37 cellular contexts compared by ENCODE assay signal in genomic region chr12:97948591-97948990, GRCh38.
"Had no signal": no experiment of that assay in that cellular context is flagged by ENCODE, and none has a peak within 500 bp of the region (broad histone marks: within the 10 kb centered on the region; RNA-seq: fewer than 3 reads in every experiment).

No MANE protein-coding gene starts in this region.

- DNase-seq: activated CD4-positive, alpha-beta memory T cell treated with anti-CD3 and anti-CD28 coated beads, Interleukin-2, amount 10 ng/mL, durations not matched to agents 7 days and 5 days; activated CD4-positive, alpha-beta T cell treated with anti-CD3 and anti-CD28 coated beads for 1 hour; activated CD4-positive, alpha-beta T cell treated with anti-CD3 and anti-CD28 coated beads for 36 hours; activated CD4-positive, alpha-beta T cell treated with anti-CD3 and anti-CD28 coated beads for 48 hours; activated CD4-positive, alpha-beta T cell treated with anti-CD3 and anti-CD28 coated beads, Interleukin-2, amount 10 ng/mL, durations not matched to agents 7 days and 5 days; activated CD4-positive, alpha-beta T cell treated with anti-CD3 and anti-CD28 coated beads, Interleukin-2, amount 50 U/mL, for 48 hours; activated CD4-positive, CD25-positive, alpha-beta regulatory T cell; activated CD8-positive, alpha-beta memory T cell treated with anti-CD3 and anti-CD28 coated beads for 24 hours; activated CD8-positive, alpha-beta memory T cell treated with anti-CD3 and anti-CD28 coated beads, Interleukin-2, amount 10 ng/mL, durations not matched to agents 7 days and 5 days; activated CD8-positive, alpha-beta memory T cell treated with anti-CD3 and anti-CD28 coated beads, Interleukin-2, amount 50 U/mL, for 48 hours; activated CD8-positive, alpha-beta T cell treated with anti-CD3 and anti-CD28 coated beads, Interleukin-2, amount 10 ng/mL, durations not matched to agents 7 days and 5 days; activated effector memory CD4-positive, alpha-beta T cell treated with Interleukin-2 at 50 U/mL for 16 hours; activated gamma-delta T cell; activated naive CD4-positive, alpha-beta T cell treated with anti-CD3 and anti-CD28 coated beads, Interleukin-2, amount 10 ng/mL, durations not matched to agents 7 days and 5 days; activated naive CD4-positive, alpha-beta T cell treated with Interleukin-2 at 50 U/mL for 16 hours; activated naive CD8-positive, alpha-beta T cell treated with anti-CD3 and anti-CD28 coated beads, Interleukin-2, amount 10 ng/mL, durations not matched to agents 7 days and 5 days; activated naive CD8-positive, alpha-beta T cell treated with anti-CD3 and anti-CD28 coated beads, Interleukin-2, amount 50 U/mL, for 24 hours; activated T-cell treated with anti-CD3 and anti-CD28 coated beads, Interleukin-2, amount 50 U/mL, for 24 hours; activated T-cell treated with anti-CD3 and anti-CD28 coated beads, Interleukin-2, amount 50 U/mL, for 48 hours; amygdala; anterior cingulate cortex; caudate nucleus; cerebellar nuclear complex; T-helper 1 cell; T-helper 2 cell; T-helper 9 cell had no signal

- ATAC-seq: activated CD4-positive, alpha-beta T cell treated with anti-CD3 and anti-CD28 coated beads for 36 hours; activated CD4-positive, CD25-positive, alpha-beta regulatory T cell treated with anti-CD3 and anti-CD28 coated beads, Interleukin-2, amount 50 U/mL, for 24 hours; activated CD8-positive, alpha-beta memory T cell treated with anti-CD3 and anti-CD28 coated beads, Interleukin-2, amount 10 ng/mL, durations not matched to agents 7 days and 5 days; activated CD8-positive, alpha-beta T cell treated with anti-CD3 and anti-CD28 coated beads, Interleukin-2, amount 10 ng/mL, durations not matched to agents 7 days and 5 days; activated naive CD8-positive, alpha-beta T cell treated with anti-CD3 and anti-CD28 coated beads, Interleukin-2, amount 50 U/mL, for 24 hours had no signal

- H3K4me3 Mint-ChIP-seq: activated CD4-positive, alpha-beta memory T cell treated with anti-CD3 and anti-CD28 coated beads, Interleukin-2, amount 10 ng/mL, durations not matched to agents 7 days and 5 days; activated CD4-positive, alpha-beta T cell treated with anti-CD3 and anti-CD28 coated beads for 36 hours; activated CD4-positive, alpha-beta T cell treated with anti-CD3 and anti-CD28 coated beads, Interleukin-2, amount 10 ng/mL, durations not matched to agents 7 days and 5 days; activated CD8-positive, alpha-beta memory T cell treated with anti-CD3 and anti-CD28 coated beads, Interleukin-2, amount 10 ng/mL, durations not matched to agents 7 days and 5 days; activated CD8-positive, alpha-beta T cell treated with anti-CD3 and anti-CD28 coated beads, Interleukin-2, amount 10 ng/mL, durations not matched to agents 7 days and 5 days; activated naive CD4-positive, alpha-beta T cell treated with anti-CD3 and anti-CD28 coated beads, Interleukin-2, amount 10 ng/mL, durations not matched to agents 7 days and 5 days; activated naive CD4-positive, alpha-beta T cell treated with anti-CD3 and anti-CD28 coated beads, Interleukin-2, amount 50 U/mL, for 24 hours; activated naive CD8-positive, alpha-beta T cell; activated naive CD8-positive, alpha-beta T cell treated with anti-CD3 and anti-CD28 coated beads, Interleukin-2, amount 10 ng/mL, durations not matched to agents 7 days and 5 days; activated naive CD8-positive, alpha-beta T cell treated with anti-CD3 and anti-CD28 coated beads, Interleukin-2, amount 50 U/mL, for 24 hours; activated T-cell treated with anti-CD3 and anti-CD28 coated beads, Interleukin-2, amount 50 U/mL, for 24 hours; brain; central memory CD8-positive, alpha-beta T cell; T-helper 1 cell treated with Interleukin-12 subunit alpha and Interleukin-12 subunit beta and Interleukin-4 antibody, amounts not matched to agents 30 μg/mL and 1 μg/mL, for 36 hours; T-helper 2 cell treated with Interferon-gamma antibody and Interleukin-4, amounts not matched to agents 5 μg/mL and 100 μg/mL, for 36 hours had no signal

- H3K4me1 Mint-ChIP-seq: activated CD4-positive, alpha-beta memory T cell treated with anti-CD3 and anti-CD28 coated beads, Interleukin-2, amount 10 ng/mL, durations not matched to agents 7 days and 5 days; activated CD4-positive, alpha-beta T cell treated with anti-CD3 and anti-CD28 coated beads for 36 hours; activated CD4-positive, alpha-beta T cell treated with anti-CD3 and anti-CD28 coated beads, Interleukin-2, amount 10 ng/mL, durations not matched to agents 7 days and 5 days; activated CD8-positive, alpha-beta memory T cell treated with anti-CD3 and anti-CD28 coated beads, Interleukin-2, amount 10 ng/mL, durations not matched to agents 7 days and 5 days; activated naive CD4-positive, alpha-beta T cell treated with anti-CD3 and anti-CD28 coated beads, Interleukin-2, amount 10 ng/mL, durations not matched to agents 7 days and 5 days; activated naive CD4-positive, alpha-beta T cell treated with anti-CD3 and anti-CD28 coated beads, Interleukin-2, amount 50 U/mL, for 24 hours; activated naive CD8-positive, alpha-beta T cell treated with anti-CD3 and anti-CD28 coated beads, Interleukin-2, amount 10 ng/mL, durations not matched to agents 7 days and 5 days; activated naive CD8-positive, alpha-beta T cell treated with anti-CD3 and anti-CD28 coated beads, Interleukin-2, amount 50 U/mL, for 24 hours; brain; central memory CD8-positive, alpha-beta T cell had no signal

- H3K27me3 ChIP-seq: ascending aorta, cardiac muscle cell had no signal

- H3K27ac ChIP-seq: ascending aorta, cardiac muscle cell, VCaP had no signal

- H3K36me3 Mint-ChIP-seq: activated CD8-positive, alpha-beta memory T cell treated with anti-CD3 and anti-CD28 coated beads, Interleukin-2, amount 10 ng/mL, durations not matched to agents 7 days and 5 days; activated naive CD4-positive, alpha-beta T cell treated with anti-CD3 and anti-CD28 coated beads, Interleukin-2, amount 10 ng/mL, durations not matched to agents 7 days and 5 days; activated naive CD8-positive, alpha-beta T cell; activated naive CD8-positive, alpha-beta T cell treated with anti-CD3 and anti-CD28 coated beads, Interleukin-2, amount 10 ng/mL, durations not matched to agents 7 days and 5 days; brain had no signal

- H3K27ac Mint-ChIP-seq: activated CD4-positive, alpha-beta memory T cell treated with anti-CD3 and anti-CD28 coated beads, Interleukin-2, amount 10 ng/mL, durations not matched to agents 7 days and 5 days; activated CD4-positive, alpha-beta T cell treated with anti-CD3 and anti-CD28 coated beads for 36 hours; activated CD4-positive, alpha-beta T cell treated with anti-CD3 and anti-CD28 coated beads, Interleukin-2, amount 10 ng/mL, durations not matched to agents 7 days and 5 days; activated CD8-positive, alpha-beta memory T cell treated with anti-CD3 and anti-CD28 coated beads, Interleukin-2, amount 10 ng/mL, durations not matched to agents 7 days and 5 days; activated CD8-positive, alpha-beta T cell treated with anti-CD3 and anti-CD28 coated beads, Interleukin-2, amount 10 ng/mL, durations not matched to agents 7 days and 5 days; activated naive CD4-positive, alpha-beta T cell treated with anti-CD3 and anti-CD28 coated beads, Interleukin-2, amount 10 ng/mL, durations not matched to agents 7 days and 5 days; activated naive CD4-positive, alpha-beta T cell treated with anti-CD3 and anti-CD28 coated beads, Interleukin-2, amount 50 U/mL, for 24 hours; activated naive CD8-positive, alpha-beta T cell; activated naive CD8-positive, alpha-beta T cell treated with anti-CD3 and anti-CD28 coated beads, Interleukin-2, amount 10 ng/mL, durations not matched to agents 7 days and 5 days; activated naive CD8-positive, alpha-beta T cell treated with anti-CD3 and anti-CD28 coated beads, Interleukin-2, amount 50 U/mL, for 24 hours; activated T-cell treated with anti-CD3 and anti-CD28 coated beads, Interleukin-2, amount 50 U/mL, for 24 hours; activated T-helper 2 cell treated with anti-CD3 and anti-CD28 coated beads, Interferon-gamma antibody, Interleukin-2, Interleukin-4, amounts not matched to agents 10 μg/mL and 5 μg/mL and 100 μg/mL, durations not matched to agents 14 hours and 24 hours and 36 hours; brain; T-helper 1 cell treated with Interleukin-12 subunit alpha and Interleukin-12 subunit beta and Interleukin-4 antibody, amounts not matched to agents 30 μg/mL and 1 μg/mL, for 36 hours; T-helper 2 cell treated with Interferon-gamma antibody and Interleukin-4, amounts not matched to agents 5 μg/mL and 100 μg/mL, for 36 hours had no signal

- H3K27me3 Mint-ChIP-seq: activated CD4-positive, alpha-beta memory T cell treated with anti-CD3 and anti-CD28 coated beads, Interleukin-2, amount 10 ng/mL, durations not matched to agents 7 days and 5 days; activated CD8-positive, alpha-beta memory T cell treated with anti-CD3 and anti-CD28 coated beads, Interleukin-2, amount 10 ng/mL, durations not matched to agents 7 days and 5 days; activated naive CD4-positive, alpha-beta T cell treated with anti-CD3 and anti-CD28 coated beads, Interleukin-2, amount 50 U/mL, for 24 hours; activated naive CD8-positive, alpha-beta T cell; activated naive CD8-positive, alpha-beta T cell treated with anti-CD3 and anti-CD28 coated beads, Interleukin-2, amount 10 ng/mL, durations not matched to agents 7 days and 5 days; activated naive CD8-positive, alpha-beta T cell treated with anti-CD3 and anti-CD28 coated beads, Interleukin-2, amount 50 U/mL, for 24 hours; activated T-cell treated with anti-CD3 and anti-CD28 coated beads, Interleukin-2, amount 50 U/mL, for 24 hours; central memory CD8-positive, alpha-beta T cell had no signal

- H3K4me1 ChIP-seq: ascending aorta had no signal

- H3K4me3 ChIP-seq: ascending aorta, cardiac muscle cell had no signal

- H3K36me3 ChIP-seq: ascending aorta, cardiac muscle cell had no signal

- H3K9me3 Mint-ChIP-seq: activated CD4-positive, alpha-beta memory T cell treated with anti-CD3 and anti-CD28 coated beads, Interleukin-2, amount 10 ng/mL, durations not matched to agents 7 days and 5 days; activated naive CD8-positive, alpha-beta T cell treated with anti-CD3 and anti-CD28 coated beads, Interleukin-2, amount 10 ng/mL, durations not matched to agents 7 days and 5 days had no signal
